ENCODE assay signal across 9 cellular contexts in genomic region chr3:55000546-55000945, GRCh38.
DNase-seq lines count a peak whose midpoint lies in the region; ATAC-seq, FAIRE-seq and TF ChIP-seq lines count a peak whose summit lies in the region.
"Had no signal": no experiment of that assay in that cellular context is flagged by ENCODE, and none has a peak within 500 bp of the region (broad histone marks: within the 10 kb centered on the region; RNA-seq: fewer than 3 reads in every experiment).

No MANE protein-coding gene starts in this region.

- H3K9me3 Mint-ChIP-seq in astrocyte (ENCODE audit: unreplicated experiment) (no peaks in the 10 kb centered on the region), T-cell (peaks cover 4 to 14% (median 7%) of the 10 kb centered on the region in 3 donors)

- peak; percentile 82 for FAIRE-seq in astrocyte (lab: Jason Lieb, UNC)

- H3K27ac Mint-ChIP-seq in astrocyte (ENCODE audit: unreplicated experiment) (peak overlapping the region; percentile 77), T-cell (no peak overlapping the region)

- no peaks in the 10 kb centered on the region for H3K27me3 Mint-ChIP-seq in astrocyte (ENCODE audit: low read depth, unreplicated experiment)
- H3K27me3 Mint-ChIP-seq in T-cell, result peaks cover 0 to 3% of the 10 kb centered on the region in 2 donors

- H3K4me1 Mint-ChIP-seq in astrocyte (ENCODE audit: low read depth, unreplicated experiment), result peaks cover 26% of the 10 kb centered on the region
- no peaks in the 10 kb centered on the region for H3K4me1 Mint-ChIP-seq in T-cell

- CTCF ChIA-PET in T-cell (lab: Charles Lee), result no interaction called here

- POLR2A ChIA-PET in T-cell (lab: Charles Lee), result no interaction called here

- H2AFZ ChIP-seq in astrocyte (ENCODE audit: low read depth, low read length), result no peak overlapping the region

- no peak overlapping the region for H3K9ac ChIP-seq in astrocyte (ENCODE audit: low read length)

- H3K4me3 ChIP-seq in astrocyte (ENCODE audit: insufficient read depth, low read depth, low read length), result no peak overlapping the region
- H3K4me3 ChIP-seq: gastrocnemius medialis had no signal

- DNase-seq in COLO668 (lab: John Stamatoyannopoulos, UW; ENCODE audit: unreplicated experiment) (peak; percentile 45), NCI-H146 (lab: John Stamatoyannopoulos, UW) (peak; percentile 48), astrocyte (ENCODE audit: low read depth) (peak; percentile 95), left kidney (ENCODE audit: low read depth, low spot score) (peak; percentile 74), T-cell (no peak)
- no peak for DNase-seq in effector CD8-positive, alpha-beta T cell (lab: John Stamatoyannopoulos, UW)
- DNase-seq in activated CD8-positive, alpha-beta memory T cell treated with anti-CD3 and anti-CD28 coated beads, Interleukin-2, amount 50 U/mL, for 4 hours, result no peak
- DNase-seq: gastrocnemius medialis had no signal

- H3K4me1 ChIP-seq in astrocyte (ENCODE audit: insufficient read depth, low read length), result peaks cover 24% of the 10 kb centered on the region

- H3K27ac ChIP-seq in astrocyte (ENCODE audit: low read depth, low read length), result peak overlapping the region; percentile 88
- H3K27ac ChIP-seq: gastrocnemius medialis had no signal

- peak overlapping the region; percentile 20 for H3K4me2 ChIP-seq in astrocyte (ENCODE audit: low read length)

- no peaks in the 10 kb centered on the region for H3K27me3 ChIP-seq in astrocyte (ENCODE audit: insufficient read depth, low read length)
- H3K27me3 ChIP-seq: gastrocnemius medialis had no signal

- no peaks in the 10 kb centered on the region for H4K20me1 ChIP-seq in astrocyte (ENCODE audit: insufficient read depth, low read length)

- no peak overlapping the region for H3K4me3 Mint-ChIP-seq in astrocyte (ENCODE audit: unreplicated experiment)
- H3K4me3 Mint-ChIP-seq in T-cell, result no peak overlapping the region

- H3K36me3 ChIP-seq in astrocyte (ENCODE audit: insufficient read depth, low read length), result no peaks in the 10 kb centered on the region
- H3K36me3 ChIP-seq: gastrocnemius medialis had no signal

- no peak for TF ChIP-seq CTCF in astrocyte (IDR thresholded peaks at IDR 0.05; ENCODE audit: insufficient read depth, low read depth, low read length)

- peaks cover 6% of the 10 kb centered on the region for H3K36me3 Mint-ChIP-seq in astrocyte (ENCODE audit: low read depth, unreplicated experiment)
- no peaks in the 10 kb centered on the region for H3K36me3 Mint-ChIP-seq in T-cell

- H3K79me2 ChIP-seq in astrocyte (ENCODE audit: insufficient read depth, low read length), result no peaks in the 10 kb centered on the region

- ATAC-seq in T-cell (replicated peaks in 1 of 4) (no peak), GM18502 (IDR thresholded peaks at IDR 0.05; ENCODE audit: poor library complexity, unreplicated experiment) (no peak)

- no peaks in the 10 kb centered on the region for H3K9me3 ChIP-seq in astrocyte (ENCODE audit: insufficient read depth, low read depth, low read length)
- H3K9me3 ChIP-seq: gastrocnemius medialis had no signal

Comparison
In these comparisons a context has a peak if more than half of its experiments do, and no peak if none do; other contexts are left out.
1. DNase-seq: peak in COLO668 (single experiment), NCI-H146 (single experiment), astrocyte (single experiment) and left kidney (single experiment); none in T-cell (0 of 34), effector CD8-positive, alpha-beta T cell (single experiment) and activated CD8-positive, alpha-beta memory T cell treated with anti-CD3 and anti-CD28 coated beads, Interleukin-2, amount 50 U/mL, for 4 hours (single experiment).